Comparison of ENCODE assay signal across 9 cellular contexts in the genomic region with DNA sequence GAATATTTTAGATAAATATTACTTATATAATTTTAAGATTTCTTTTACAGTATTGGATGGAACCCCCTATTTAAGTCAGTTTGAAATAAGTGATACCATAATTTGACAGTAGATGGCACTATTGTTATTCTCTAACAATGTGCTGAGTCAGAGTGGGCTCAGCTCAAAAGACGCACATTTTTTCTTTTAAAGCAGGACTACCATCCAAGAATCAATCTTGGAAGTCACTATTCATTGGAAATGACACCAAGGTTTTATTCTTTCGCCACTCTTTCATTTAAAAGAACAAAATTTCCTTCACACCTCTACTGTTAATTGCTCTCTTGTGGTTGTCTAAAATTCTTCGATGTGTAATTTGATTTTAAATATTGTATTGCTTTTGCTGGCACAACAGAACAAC. TPM values are rescaled to one million over a fixed set of nuclear protein-coding genes. Genes with fewer than 3 reads are reported as not detected.
DNase-seq lines count a peak whose midpoint lies in the region; ATAC-seq and TF ChIP-seq lines count a peak whose summit lies in the region.
"Had no signal": no experiment of that assay in that cellular context is flagged by ENCODE, and none has a peak within 500 bp of the region (broad histone marks: within the 10 kb centered on the region; RNA-seq: fewer than 3 reads in every experiment).

No MANE protein-coding gene starts in this region.

- no peaks in the 10 kb centered on the region for H3K9me3 Mint-ChIP-seq in activated CD4-positive, alpha-beta memory T cell treated with anti-CD3 and anti-CD28 coated beads, Interleukin-2, amount 10 ng/mL, durations not matched to agents 7 days and 5 days
- H3K9me3 Mint-ChIP-seq: activated naive CD8-positive, alpha-beta T cell treated with anti-CD3 and anti-CD28 coated beads, Interleukin-2, amount 10 ng/mL, durations not matched to agents 7 days and 5 days had no signal

- BruUV-seq in mammary epithelial cell (replicated peaks; lab: Mats Ljungman, UMichigan), result no TSS peak

- no peaks in the 10 kb centered on the region for H3K4me1 Mint-ChIP-seq in activated CD4-positive, alpha-beta memory T cell treated with anti-CD3 and anti-CD28 coated beads, Interleukin-2, amount 10 ng/mL, durations not matched to agents 7 days and 5 days
- H3K4me1 Mint-ChIP-seq: activated naive CD8-positive, alpha-beta T cell treated with anti-CD3 and anti-CD28 coated beads, Interleukin-2, amount 10 ng/mL, durations not matched to agents 7 days and 5 days had no signal

- H3K9me2 ChIP-seq in DOHH2 (replicated peaks; ENCODE audit: control insufficient read depth, low read length), result no peaks in the 10 kb centered on the region

- CTCF ChIA-PET in mammary epithelial cell (lab: Charles Lee; ENCODE audit: low non-redundant PET), result no interaction called here
- CTCF ChIA-PET in activated CD4-positive, alpha-beta memory T cell treated with anti-CD3 and anti-CD28 coated beads, Interleukin-2, amount 10 ng/mL, durations not matched to agents 7 days and 5 days (lab: Charles Lee), result interaction anchor here (0.8 to 1.4 kb wide), 2 partner anchors 10 to 31 kb away, joined by 3 to 4 read pairs; no protein-coding TSS in a partner anchor

- TF ChIP-seq CTCF in DOHH2 (IDR thresholded peaks at IDR 0.05; ENCODE audit: low read depth, low read length, poor library complexity, severe bottlenecking), result peak; percentile 38
- TF ChIP-seq CTCF in mammary epithelial cell (conservative IDR thresholded peaks at IDR 0.05 in 1 of 2, IDR thresholded peaks at IDR 0.05 in 1 of 2; ENCODE audit: extremely low read depth in 1 of 2, insufficient read depth in 1 of 2, low read depth in 1 of 2, low read length in 2 of 2), result peak; percentile 27 to 57
- peak; percentile 44 to 84 (median 58) for TF ChIP-seq CTCF in thyroid gland (IDR thresholded peaks at IDR 0.05)

- H3K36me3 Mint-ChIP-seq in activated CD4-positive, alpha-beta memory T cell treated with anti-CD3 and anti-CD28 coated beads, Interleukin-2, amount 10 ng/mL, durations not matched to agents 7 days and 5 days (ENCODE audit: low read depth), result no peaks in the 10 kb centered on the region
- H3K36me3 Mint-ChIP-seq: activated naive CD8-positive, alpha-beta T cell treated with anti-CD3 and anti-CD28 coated beads, Interleukin-2, amount 10 ng/mL, durations not matched to agents 7 days and 5 days had no signal

- no peak overlapping the region for H3K27ac Mint-ChIP-seq in activated CD4-positive, alpha-beta memory T cell treated with anti-CD3 and anti-CD28 coated beads, Interleukin-2, amount 10 ng/mL, durations not matched to agents 7 days and 5 days
- H3K27ac Mint-ChIP-seq: activated naive CD8-positive, alpha-beta T cell treated with anti-CD3 and anti-CD28 coated beads, Interleukin-2, amount 10 ng/mL, durations not matched to agents 7 days and 5 days had no signal

- H3K27me3 ChIP-seq in DOHH2 (ENCODE audit: control insufficient read depth, low read length) (no peaks in the 10 kb centered on the region), mammary epithelial cell (ENCODE audit: insufficient read depth, low read length) (no peaks in the 10 kb centered on the region), thyroid gland (no peaks in the 10 kb centered on the region)

- H3K36me3 ChIP-seq in DOHH2 (ENCODE audit: control insufficient read depth, low read length) (no peaks in the 10 kb centered on the region), mammary epithelial cell (ENCODE audit: insufficient read depth, low read length) (no peaks in the 10 kb centered on the region), thyroid gland (no peaks in the 10 kb centered on the region)

- TF ChIP-seq POLR2A in thyroid gland (IDR thresholded peaks at IDR 0.05), result no peak

- H3K79me2 ChIP-seq in DOHH2 (ENCODE audit: control insufficient read depth, low read length), result no peaks in the 10 kb centered on the region
- no peaks in the 10 kb centered on the region for H3K79me2 ChIP-seq in mammary epithelial cell (ENCODE audit: insufficient read depth, low read length)

- H3K27me3 Mint-ChIP-seq in activated CD4-positive, alpha-beta memory T cell treated with anti-CD3 and anti-CD28 coated beads, Interleukin-2, amount 10 ng/mL, durations not matched to agents 7 days and 5 days, result peaks cover 7% of the 10 kb centered on the region

- H3F3A ChIP-seq in DOHH2 (ENCODE audit: control insufficient read depth, insufficient read depth), result no peaks in the 10 kb centered on the region

- POLR2A ChIA-PET in activated CD4-positive, alpha-beta memory T cell treated with anti-CD3 and anti-CD28 coated beads, Interleukin-2, amount 10 ng/mL, durations not matched to agents 7 days and 5 days (lab: Charles Lee), result no interaction called here

- in situ Hi-C loops in mammary epithelial cell (cut with MboI; ENCODE audit: low sequenced_read_pairs in 2 of 2), result loop anchor here in 1 of 2 donors (25.0 kb wide), 1 partner anchor 536 kb away; no protein-coding TSS in a partner anchor

- no peak overlapping the region for H3K4me3 Mint-ChIP-seq in activated CD4-positive, alpha-beta memory T cell treated with anti-CD3 and anti-CD28 coated beads, Interleukin-2, amount 10 ng/mL, durations not matched to agents 7 days and 5 days
- H3K4me3 Mint-ChIP-seq: activated naive CD8-positive, alpha-beta T cell treated with anti-CD3 and anti-CD28 coated beads, Interleukin-2, amount 10 ng/mL, durations not matched to agents 7 days and 5 days had no signal

- no peaks in the 10 kb centered on the region for H3K9me3 ChIP-seq in DOHH2 (ENCODE audit: control insufficient read depth, insufficient read depth, low read length)
- no peaks in the 10 kb centered on the region for H3K9me3 ChIP-seq in mammary epithelial cell (replicated peaks; ENCODE audit: insufficient read depth, low read length)
- no peaks in the 10 kb centered on the region for H3K9me3 ChIP-seq in thyroid gland

- H3K27ac ChIP-seq in DOHH2 (ENCODE audit: low read depth, low read length), result no peak overlapping the region
- no peak overlapping the region for H3K27ac ChIP-seq in mammary epithelial cell (ENCODE audit: insufficient read depth, low read depth, low read length)
- no peak overlapping the region for H3K27ac ChIP-seq in thyroid gland

- ATAC-seq in GM21381 (IDR thresholded peaks at IDR 0.05; ENCODE audit: unreplicated experiment), result peak; percentile 71
- ATAC-seq in HG03558 (IDR thresholded peaks at IDR 0.05; ENCODE audit: extremely low read depth, unreplicated experiment), result peak; percentile 76

- H2AFZ ChIP-seq in mammary epithelial cell (ENCODE audit: low read depth, low read length), result peak overlapping the region; percentile 2

- WGBS in mammary epithelial cell (ENCODE audit: low coverage, missing lambda C conversion rate), result 35% methylated on average over 3 of the region's 3 CpGs
- WGBS in thyroid gland, 2 donors, result 30 to 32% methylated on average over 3 of the region's 3 CpGs

- H3K4me3 ChIP-seq in DOHH2 (ENCODE audit: low read length) (no peak overlapping the region), mammary epithelial cell (replicated peaks in 1 of 3; ENCODE audit: insufficient read depth in 1 of 3, low read depth in 2 of 3, low read length in 3 of 3) (no peak overlapping the region), thyroid gland (replicated peaks in 1 of 3) (no peak overlapping the region)

- H3K9ac ChIP-seq in mammary epithelial cell (ENCODE audit: insufficient read depth, low read length), result no peak overlapping the region

- no peak overlapping the region for H3K4me2 ChIP-seq in DOHH2 (ENCODE audit: low read length)
- no peak overlapping the region for H3K4me2 ChIP-seq in mammary epithelial cell (ENCODE audit: insufficient read depth, low read depth, low read length)

- intact Hi-C loops in mammary epithelial cell (cut with micrococcal nuclease) (loop anchor here (2.0 to 10.0 kb wide), 4 partner anchors 683 to 1563 kb away; partner anchors contain the start of gene VWC2L), thyroid gland (cut with DNase I) (no loop called here)

- no peaks in the 10 kb centered on the region for H4K20me1 ChIP-seq in DOHH2 (ENCODE audit: control insufficient read depth, insufficient read depth, low read depth, low read length)
- no peaks in the 10 kb centered on the region for H4K20me1 ChIP-seq in mammary epithelial cell (ENCODE audit: insufficient read depth, low read length)

- DNase-seq in NCI-H748 treated with DMSO at 0.1 percent for 48 hours (lab: John Stamatoyannopoulos, UW), result peak; percentile 81
- peak; percentile 31 for DNase-seq in mammary epithelial cell
- peak; percentile 67 for DNase-seq in kidney tubule cell (ENCODE audit: low spot score)
- DNase-seq in thyroid gland, result peak; percentile 7 to 22
- no peak for DNase-seq in activated CD4-positive, alpha-beta memory T cell treated with anti-CD3 and anti-CD28 coated beads, Interleukin-2, amount 10 ng/mL, durations not matched to agents 7 days and 5 days
- DNase-seq: activated naive CD8-positive, alpha-beta T cell treated with anti-CD3 and anti-CD28 coated beads, Interleukin-2, amount 10 ng/mL, durations not matched to agents 7 days and 5 days had no signal

- H3K4me1 ChIP-seq in DOHH2 (ENCODE audit: control insufficient read depth, low read length) (peaks cover 17% of the 10 kb centered on the region), mammary epithelial cell (ENCODE audit: insufficient read depth, low read length) (no peaks in the 10 kb centered on the region), thyroid gland (no peaks in the 10 kb centered on the region)

- dilution Hi-C loops in mammary epithelial cell (cut with HindIII; ENCODE audit: low sequenced_read_pairs), result no loop called here

RNA-seq across cellular contexts. Expression of gene SPAG16, which starts 32.6 kb away (rescaled TPM):
- total RNA-seq in mammary epithelial cell (10 to 100 TPM; 13.6 to 16.2 TPM), thyroid gland (10 to 100 TPM; 34.1 to 59.3 (median 46.8) TPM)
- 11.0 TPM for polyA plus RNA-seq in mammary epithelial cell
- polyA minus RNA-seq in mammary epithelial cell, result not detected
- 1 to 10 TPM; 8.4 to 8.5 TPM for total RNA-seq in activated CD4-positive, alpha-beta memory T cell treated with anti-CD3 and anti-CD28 coated beads, Interleukin-2, amount 10 ng/mL, durations not matched to agents 7 days and 5 days
